18 cellular contexts compared by ENCODE assay signal in genomic region chr3:67278015-67278618, GRCh38.
DNase-seq lines count a peak whose midpoint lies in the region; ATAC-seq and TF ChIP-seq lines count a peak whose summit lies in the region.
"Had no signal": no experiment of that assay in that cellular context is flagged by ENCODE, and none has a peak within 500 bp of the region (broad histone marks: within the 10 kb centered on the region; RNA-seq: fewer than 3 reads in every experiment).

No MANE protein-coding gene starts in this region.

- H3K4me1 Mint-ChIP-seq in MCF 10A (ENCODE audit: insufficient read depth, unreplicated experiment): no peaks in the 10 kb centered on the region
- H3K4me1 Mint-ChIP-seq: B cell; CD4-positive, CD25-positive, alpha-beta regulatory T cell had no signal

- WGBS in right cardiac atrium: 80% methylated on average over 3 of the region's 3 CpGs

- H3K4me1 ChIP-seq in left lung: no peaks in the 10 kb centered on the region
- peaks cover 15% of the 10 kb centered on the region for H3K4me1 ChIP-seq in muscle layer of colon (ENCODE audit: insufficient read depth, low read length)
- no peaks in the 10 kb centered on the region for H3K4me1 ChIP-seq in right cardiac atrium (ENCODE audit: control insufficient read depth, insufficient read depth, low read length)
- H3K4me1 ChIP-seq: BLaER1, Caco-2, HAP-1 had no signal

- no peak overlapping the region for H3K9ac ChIP-seq in muscle layer of colon (ENCODE audit: low read length)
- H3K9ac ChIP-seq: BLaER1 had no signal

- intact Hi-C loops in left lung (cut with DNase I) (no loop called here), right cardiac atrium (cut with DNase I) (no loop called here), MCF 10A (cut with micrococcal nuclease) (no loop called here)

- peak; percentile 68 for ATAC-seq in left lung
- ATAC-seq in GM19452 (IDR thresholded peaks at IDR 0.05; ENCODE audit: unreplicated experiment): no peak
- no peak for ATAC-seq in GM18909 (IDR thresholded peaks at IDR 0.05; ENCODE audit: poor library complexity, unreplicated experiment)
- ATAC-seq in right cardiac atrium: no peak
- ATAC-seq: CD8-positive, alpha-beta T cell had no signal

- H3K36me3 ChIP-seq in left lung (no peaks in the 10 kb centered on the region), muscle layer of colon (ENCODE audit: insufficient read depth, low read length) (no peaks in the 10 kb centered on the region)
- H3K36me3 ChIP-seq: BLaER1, HAP-1 had no signal

- H3K27ac Mint-ChIP-seq in MCF 10A (ENCODE audit: low read depth, unreplicated experiment): no peak overlapping the region
- H3K27ac Mint-ChIP-seq: B cell; CD4-positive, CD25-positive, alpha-beta regulatory T cell; CD8-positive, alpha-beta T cell; HFFc6 had no signal

- H3K9me3 ChIP-seq in left lung (no peaks in the 10 kb centered on the region), muscle layer of colon (ENCODE audit: low read length) (no peaks in the 10 kb centered on the region), right cardiac atrium (ENCODE audit: control insufficient read depth, low read length) (no peaks in the 10 kb centered on the region)
- H3K9me3 ChIP-seq: BLaER1, Caco-2, HAP-1 had no signal

- no peak overlapping the region for H3K4me3 Mint-ChIP-seq in MCF 10A (ENCODE audit: unreplicated experiment)
- H3K4me3 Mint-ChIP-seq: B cell; CD4-positive, CD25-positive, alpha-beta regulatory T cell; CD8-positive, alpha-beta T cell; HFFc6 had no signal

- POLR2A ChIA-PET in MCF 10A (lab: Yijun Ruan, JAX): no interaction called here

- H3K27ac ChIP-seq in left lung (no peak overlapping the region), muscle layer of colon (ENCODE audit: low read depth, low read length) (peak overlapping the region; percentile 13), right cardiac atrium (ENCODE audit: low read length) (no peak overlapping the region)
- H3K27ac ChIP-seq: BLaER1, C4-2B had no signal

- no peaks in the 10 kb centered on the region for H3K27me3 ChIP-seq in left lung
- H3K27me3 ChIP-seq in muscle layer of colon (ENCODE audit: control insufficient read depth in 1 of 2, insufficient read depth in 2 of 2, low read length in 2 of 2): no peaks in the 10 kb centered on the region
- no peaks in the 10 kb centered on the region for H3K27me3 ChIP-seq in right cardiac atrium (ENCODE audit: control insufficient read depth, insufficient read depth)
- H3K27me3 ChIP-seq: BLaER1 had no signal

- H3K27me3 Mint-ChIP-seq in MCF 10A (ENCODE audit: insufficient read depth, unreplicated experiment): no peaks in the 10 kb centered on the region

- H3K4me3 ChIP-seq in left lung (no peak overlapping the region), muscle layer of colon (ENCODE audit: low read depth in 1 of 2, low read length in 2 of 2) (no peak overlapping the region), right cardiac atrium (ENCODE audit: low read length) (no peak overlapping the region)
- H3K4me3 ChIP-seq: BLaER1, HAP-1 had no signal

- H3K9me3 Mint-ChIP-seq in MCF 10A (ENCODE audit: unreplicated experiment): peaks cover 14% of the 10 kb centered on the region

- no peak for TF ChIP-seq CTCF in left lung (IDR thresholded peaks at IDR 0.05)
- TF ChIP-seq CTCF in MCF 10A (IDR thresholded peaks at IDR 0.05; ENCODE audit: unreplicated experiment): no peak

- CTCF ChIA-PET in MCF 10A (lab: Yijun Ruan, JAX): interaction anchor here (0.7 to 0.8 kb wide), 2 partner anchors 10 to 65 kb away, joined by 3 to 6 read pairs; no protein-coding TSS in a partner anchor

- DNase-seq in left lung (no peak), superior temporal gyrus (ENCODE audit: extremely low spot score) (peak; percentile 6), right cardiac atrium (no peak), MCF 10A (ENCODE audit: unreplicated experiment) (no peak)
- DNase-seq: Caco-2; CD4-positive, CD25-positive, alpha-beta regulatory T cell; CD8-positive, alpha-beta T cell; DMS153; DND-41; GOT3; HFFc6 had no signal

- no TSS peak for BruUV-seq in MCF 10A (replicated peaks; lab: Mats Ljungman, UMichigan)

- H3K36me3 Mint-ChIP-seq in MCF 10A (ENCODE audit: insufficient read depth, unreplicated experiment): no peaks in the 10 kb centered on the region
- H3K36me3 Mint-ChIP-seq: CD4-positive, CD25-positive, alpha-beta regulatory T cell; CD8-positive, alpha-beta T cell had no signal
